Comparison of ENCODE assay signal across 19 cellular contexts in genomic region chr2:69244889-69245288, GRCh38.
"Had no signal": no experiment of that assay in that cellular context is flagged by ENCODE, and none has a peak within 500 bp of the region (broad histone marks: within the 10 kb centered on the region; RNA-seq: fewer than 3 reads in every experiment).

No MANE protein-coding gene starts in this region.

- H3K27ac Mint-ChIP-seq: mesothelial cell of epicardium; natural killer cell treated with Interleukin-12 subunit alpha and Interleukin-12 subunit beta and Interleukin-15 and Interleukin-18, amount 100 ng/mL, for 72 hours; neural progenitor cell had no signal

- H2AFZ ChIP-seq: neural progenitor cell had no signal

- H3K9me3 Mint-ChIP-seq: mesothelial cell of epicardium; natural killer cell treated with Interleukin-12 subunit alpha and Interleukin-12 subunit beta and Interleukin-15 and Interleukin-18, amount 100 ng/mL, for 72 hours; neural progenitor cell had no signal

- H3K9ac ChIP-seq: neural progenitor cell had no signal

- H3K4me3 ChIP-seq: dorsolateral prefrontal cortex, heart right ventricle, neural progenitor cell, ovary, right atrium auricular region had no signal

- H3K4me3 Mint-ChIP-seq: mesothelial cell of epicardium; natural killer cell treated with Interleukin-12 subunit alpha and Interleukin-12 subunit beta and Interleukin-15 and Interleukin-18, amount 100 ng/mL, for 72 hours; neural progenitor cell had no signal

- H3K4me1 ChIP-seq: neural progenitor cell had no signal

- H3K9me3 ChIP-seq: heart right ventricle, ovary, right atrium auricular region had no signal

- H3K27me3 ChIP-seq: heart right ventricle, neural progenitor cell, ovary, right atrium auricular region had no signal

- H3K27ac ChIP-seq: dorsolateral prefrontal cortex, heart right ventricle, neural progenitor cell, ovary, right atrium auricular region had no signal

- H3K36me3 Mint-ChIP-seq: natural killer cell treated with Interleukin-12 subunit alpha and Interleukin-12 subunit beta and Interleukin-15 and Interleukin-18, amount 100 ng/mL, for 72 hours had no signal

- DNase-seq: cortex of kidney; dorsolateral prefrontal cortex; effector CD8-positive, alpha-beta T cell; heart right ventricle; hypothalamus; islet precursor cell; mammary epithelial cell; nucleus accumbens; ovary; small intestine; stimulated activated CD4-positive, alpha-beta T cell treated with anti-CD3 and anti-CD28 coated beads, Interleukin-2, amount 100 ng/mL, for 48 hours; stimulated activated naive CD4-positive, alpha-beta T cell treated with Interleukin-2 at 50 U/mL for 16 hours; trophoblast cell had no signal

- H3K36me3 ChIP-seq: neural progenitor cell, ovary, right atrium auricular region had no signal

- ATAC-seq: esophagus mucosa, heart right ventricle, left lobe of liver had no signal

- H3K4me2 ChIP-seq: neural progenitor cell had no signal
